10 cellular contexts compared by ENCODE assay signal in genomic region chr2:216918088-216918680, GRCh38. TPM values are rescaled to one million over a fixed set of nuclear protein-coding genes. Genes with fewer than 3 reads are reported as not detected.
DNase-seq lines count a peak whose midpoint lies in the region; ATAC-seq and TF ChIP-seq lines count a peak whose summit lies in the region.
"Had no signal": no experiment of that assay in that cellular context is flagged by ENCODE, and none has a peak within 500 bp of the region (broad histone marks: within the 10 kb centered on the region; RNA-seq: fewer than 3 reads in every experiment).

No MANE protein-coding gene starts in this region.

- no peak overlapping the region for H3K9ac ChIP-seq in GM23248

- WGBS in GM23248 (ENCODE audit: low coverage in 1 of 2, low lambda C conversion rate in 2 of 2, missing lambda C conversion rate in 2 of 2), 2 experiments, result 11 to 12% methylated on average over 6 of the region's 6 CpGs

- TF ChIP-seq CTCF in fibroblast of pulmonary artery (IDR thresholded peaks at IDR 0.05; ENCODE audit: low read length, missing control alignments) (no peak), A673 (conservative IDR thresholded peaks at IDR 0.05; ENCODE audit: low read depth, low read length) (no peak)

- H3K36me3 ChIP-seq in GM23248 (ENCODE audit: low read depth) (no peaks in the 10 kb centered on the region), A673 (ENCODE audit: insufficient read depth, low read length, poor library complexity, severe bottlenecking) (no peaks in the 10 kb centered on the region)
- H3K36me3 ChIP-seq: right lobe of liver had no signal

- no peak overlapping the region for H2AFZ ChIP-seq in GM23248

- POLR2A ChIA-PET in A673 (lab: Charles Lee; ENCODE audit: low non-redundant PET), result no interaction called here

- H3K9me3 ChIP-seq in GM23248 (ENCODE audit: low read depth), result no peaks in the 10 kb centered on the region
- H3K9me3 ChIP-seq in A673 (ENCODE audit: low read depth, low read length, poor library complexity, severe bottlenecking), result no peaks in the 10 kb centered on the region
- H3K9me3 ChIP-seq: right lobe of liver had no signal

- H3K27me3 ChIP-seq in GM23248 (replicated peaks; ENCODE audit: insufficient read depth), result no peaks in the 10 kb centered on the region
- H3K27me3 ChIP-seq in A673 (replicated peaks; ENCODE audit: insufficient read depth, low read depth, low read length, poor library complexity), result no peaks in the 10 kb centered on the region
- H3K27me3 ChIP-seq: right lobe of liver had no signal

- H3K4me3 ChIP-seq in GM23248, result no peak overlapping the region
- no peak overlapping the region for H3K4me3 ChIP-seq in fibroblast of pulmonary artery (replicated peaks; ENCODE audit: low read depth, low read length)
- H3K4me3 ChIP-seq in skeletal muscle cell (ENCODE audit: low read depth, low read length), result no peak overlapping the region
- H3K4me3 ChIP-seq in A673 (ENCODE audit: low read depth, low read length, poor library complexity, severe bottlenecking), result no peak overlapping the region
- H3K4me3 ChIP-seq: right lobe of liver had no signal

- no peaks in the 10 kb centered on the region for H3K9me2 ChIP-seq in GM23248 (ENCODE audit: insufficient read depth)

- no TSS peak for BruUV-seq in A673 (replicated peaks; lab: Mats Ljungman, UMichigan)

- no peaks in the 10 kb centered on the region for H4K20me1 ChIP-seq in GM23248 (ENCODE audit: insufficient read depth)

- H3K4me1 ChIP-seq in GM23248 (ENCODE audit: insufficient read depth) (peaks cover 28% of the 10 kb centered on the region), A673 (ENCODE audit: insufficient read depth, low read length, poor library complexity, severe bottlenecking) (no peaks in the 10 kb centered on the region)
- H3K4me1 ChIP-seq: right lobe of liver had no signal

- in situ Hi-C loops in GM23248 (cut with MboI), result no loop called here

- no peak overlapping the region for H3K27ac ChIP-seq in GM23248
- H3K27ac ChIP-seq in A673 (ENCODE audit: low read depth, low read length, poor library complexity, severe bottlenecking), result no peak overlapping the region
- H3K27ac ChIP-seq: right lobe of liver had no signal

- ATAC-seq in HG03378 (IDR thresholded peaks at IDR 0.05; ENCODE audit: unreplicated experiment), result no peak
- ATAC-seq: activated T-cell treated with anti-CD3 and anti-CD28 coated beads, Interleukin-2, amount 50 U/mL, for 72 hours; right lobe of liver had no signal

- H3F3A ChIP-seq in GM23248 (ENCODE audit: insufficient read depth), result peaks cover 5% of the 10 kb centered on the region

- intact Hi-C loops in A673 (cut with micrococcal nuclease; ENCODE audit: unreplicated experiment), result no loop called here

- DNase-seq in GM23248 (peak; percentile 92), RKO (ENCODE audit: low spot score) (peak; percentile 45), fibroblast of pulmonary artery (ENCODE audit: low read depth) (peak; percentile 49), skeletal muscle cell (ENCODE audit: low read depth) (peak; percentile 49), NCI-H526 treated with DMSO at 0.1 percent for 48 hours (lab: John Stamatoyannopoulos, UW) (no peak), A673 (ENCODE audit: low spot score) (no peak)
- DNase-seq: activated T-cell treated with anti-CD3 and anti-CD28 coated beads, Interleukin-2, amount 50 U/mL, for 72 hours; NCI-H526; right lobe of liver had no signal

- H3K4me2 ChIP-seq in GM23248 (ENCODE audit: unreplicated experiment), result no peak overlapping the region

- CTCF ChIA-PET in A673 (lab: Charles Lee), result no interaction called here

- H3K79me2 ChIP-seq in GM23248 (ENCODE audit: insufficient read depth), result no peaks in the 10 kb centered on the region

RNA-seq across cellular contexts. Expression of gene TNP1, which starts 58.3 kb away (rescaled TPM):
- not detected in 2 replicates for total RNA-seq in GM23248 (2014; rRNA removed; shearing (Covaris generic))
- polyA plus RNA-seq in GM23248 (2016; fragmentation: Nextera tagmentation; extraction: Ambion mirVana), result not detected in 2 replicates
- not detected in 2 replicates for total RNA-seq in A673 (2021)
- total RNA-seq: activated T-cell treated with anti-CD3 and anti-CD28 coated beads, Interleukin-2, amount 50 U/mL, for 72 hours; right lobe of liver had no signal

Comparison
In these comparisons a context has a peak if more than half of its experiments do, and no peak if none do; other contexts are left out.
1. DNase-seq: peak in GM23248 (single experiment), RKO (single experiment), fibroblast of pulmonary artery (single experiment) and skeletal muscle cell (single experiment); none in NCI-H526 treated with DMSO at 0.1 percent for 48 hours (single experiment) and A673 (single experiment).